ENCODE assay signal across 1 cellular context in the genomic region with DNA sequence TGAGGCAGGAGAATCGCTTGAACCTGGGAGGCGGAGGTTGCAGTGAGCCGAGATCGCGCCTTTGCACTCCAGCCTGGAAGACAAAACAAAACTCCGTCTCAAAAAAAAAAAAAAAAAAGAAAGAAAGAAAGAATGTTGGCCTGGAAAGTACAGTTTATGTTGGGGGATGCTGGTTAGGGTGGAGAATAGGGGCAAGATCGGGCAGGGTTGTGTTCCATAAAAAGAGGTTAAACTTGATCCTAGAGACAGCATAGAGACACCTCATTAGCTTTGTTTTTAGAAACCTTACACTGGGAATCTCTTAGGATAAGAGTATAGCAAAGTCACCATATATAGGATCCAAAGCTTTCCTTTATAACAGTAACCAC.
TF ChIP-seq lines count a peak whose summit lies in the region.

No MANE protein-coding gene starts in this region.

TF ChIP-seq in GM23338, 12 proteins besides CTCF, POLR2A, EP300 and RAD21 (continued from another document):
- TF ChIP-seq, protein P1, sequence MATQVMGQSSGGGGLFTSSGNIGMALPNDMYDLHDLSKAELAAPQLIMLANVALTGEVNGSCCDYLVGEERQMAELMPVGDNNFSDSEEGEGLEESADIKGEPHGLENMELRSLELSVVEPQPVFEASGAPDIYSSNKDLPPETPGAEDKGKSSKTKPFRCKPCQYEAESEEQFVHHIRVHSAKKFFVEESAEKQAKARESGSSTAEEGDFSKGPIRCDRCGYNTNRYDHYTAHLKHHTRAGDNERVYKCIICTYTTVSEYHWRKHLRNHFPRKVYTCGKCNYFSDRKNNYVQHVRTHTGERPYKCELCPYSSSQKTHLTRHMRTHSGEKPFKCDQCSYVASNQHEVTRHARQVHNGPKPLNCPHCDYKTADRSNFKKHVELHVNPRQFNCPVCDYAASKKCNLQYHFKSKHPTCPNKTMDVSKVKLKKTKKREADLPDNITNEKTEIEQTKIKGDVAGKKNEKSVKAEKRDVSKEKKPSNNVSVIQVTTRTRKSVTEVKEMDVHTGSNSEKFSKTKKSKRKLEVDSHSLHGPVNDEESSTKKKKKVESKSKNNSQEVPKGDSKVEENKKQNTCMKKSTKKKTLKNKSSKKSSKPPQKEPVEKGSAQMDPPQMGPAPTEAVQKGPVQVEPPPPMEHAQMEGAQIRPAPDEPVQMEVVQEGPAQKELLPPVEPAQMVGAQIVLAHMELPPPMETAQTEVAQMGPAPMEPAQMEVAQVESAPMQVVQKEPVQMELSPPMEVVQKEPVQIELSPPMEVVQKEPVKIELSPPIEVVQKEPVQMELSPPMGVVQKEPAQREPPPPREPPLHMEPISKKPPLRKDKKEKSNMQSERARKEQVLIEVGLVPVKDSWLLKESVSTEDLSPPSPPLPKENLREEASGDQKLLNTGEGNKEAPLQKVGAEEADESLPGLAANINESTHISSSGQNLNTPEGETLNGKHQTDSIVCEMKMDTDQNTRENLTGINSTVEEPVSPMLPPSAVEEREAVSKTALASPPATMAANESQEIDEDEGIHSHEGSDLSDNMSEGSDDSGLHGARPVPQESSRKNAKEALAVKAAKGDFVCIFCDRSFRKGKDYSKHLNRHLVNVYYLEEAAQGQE (IDR thresholded peaks at IDR 0.05; ENCODE audit: unreplicated experiment) = no peak
- no peak for TF ChIP-seq CREB1 (CRISPR knock-in tag; IDR thresholded peaks at IDR 0.05; ENCODE audit: low read depth)
- no peak for TF ChIP-seq STAT1 (IDR thresholded peaks at IDR 0.05; ENCODE audit: unreplicated experiment)
- TF ChIP-seq, protein P2, sequence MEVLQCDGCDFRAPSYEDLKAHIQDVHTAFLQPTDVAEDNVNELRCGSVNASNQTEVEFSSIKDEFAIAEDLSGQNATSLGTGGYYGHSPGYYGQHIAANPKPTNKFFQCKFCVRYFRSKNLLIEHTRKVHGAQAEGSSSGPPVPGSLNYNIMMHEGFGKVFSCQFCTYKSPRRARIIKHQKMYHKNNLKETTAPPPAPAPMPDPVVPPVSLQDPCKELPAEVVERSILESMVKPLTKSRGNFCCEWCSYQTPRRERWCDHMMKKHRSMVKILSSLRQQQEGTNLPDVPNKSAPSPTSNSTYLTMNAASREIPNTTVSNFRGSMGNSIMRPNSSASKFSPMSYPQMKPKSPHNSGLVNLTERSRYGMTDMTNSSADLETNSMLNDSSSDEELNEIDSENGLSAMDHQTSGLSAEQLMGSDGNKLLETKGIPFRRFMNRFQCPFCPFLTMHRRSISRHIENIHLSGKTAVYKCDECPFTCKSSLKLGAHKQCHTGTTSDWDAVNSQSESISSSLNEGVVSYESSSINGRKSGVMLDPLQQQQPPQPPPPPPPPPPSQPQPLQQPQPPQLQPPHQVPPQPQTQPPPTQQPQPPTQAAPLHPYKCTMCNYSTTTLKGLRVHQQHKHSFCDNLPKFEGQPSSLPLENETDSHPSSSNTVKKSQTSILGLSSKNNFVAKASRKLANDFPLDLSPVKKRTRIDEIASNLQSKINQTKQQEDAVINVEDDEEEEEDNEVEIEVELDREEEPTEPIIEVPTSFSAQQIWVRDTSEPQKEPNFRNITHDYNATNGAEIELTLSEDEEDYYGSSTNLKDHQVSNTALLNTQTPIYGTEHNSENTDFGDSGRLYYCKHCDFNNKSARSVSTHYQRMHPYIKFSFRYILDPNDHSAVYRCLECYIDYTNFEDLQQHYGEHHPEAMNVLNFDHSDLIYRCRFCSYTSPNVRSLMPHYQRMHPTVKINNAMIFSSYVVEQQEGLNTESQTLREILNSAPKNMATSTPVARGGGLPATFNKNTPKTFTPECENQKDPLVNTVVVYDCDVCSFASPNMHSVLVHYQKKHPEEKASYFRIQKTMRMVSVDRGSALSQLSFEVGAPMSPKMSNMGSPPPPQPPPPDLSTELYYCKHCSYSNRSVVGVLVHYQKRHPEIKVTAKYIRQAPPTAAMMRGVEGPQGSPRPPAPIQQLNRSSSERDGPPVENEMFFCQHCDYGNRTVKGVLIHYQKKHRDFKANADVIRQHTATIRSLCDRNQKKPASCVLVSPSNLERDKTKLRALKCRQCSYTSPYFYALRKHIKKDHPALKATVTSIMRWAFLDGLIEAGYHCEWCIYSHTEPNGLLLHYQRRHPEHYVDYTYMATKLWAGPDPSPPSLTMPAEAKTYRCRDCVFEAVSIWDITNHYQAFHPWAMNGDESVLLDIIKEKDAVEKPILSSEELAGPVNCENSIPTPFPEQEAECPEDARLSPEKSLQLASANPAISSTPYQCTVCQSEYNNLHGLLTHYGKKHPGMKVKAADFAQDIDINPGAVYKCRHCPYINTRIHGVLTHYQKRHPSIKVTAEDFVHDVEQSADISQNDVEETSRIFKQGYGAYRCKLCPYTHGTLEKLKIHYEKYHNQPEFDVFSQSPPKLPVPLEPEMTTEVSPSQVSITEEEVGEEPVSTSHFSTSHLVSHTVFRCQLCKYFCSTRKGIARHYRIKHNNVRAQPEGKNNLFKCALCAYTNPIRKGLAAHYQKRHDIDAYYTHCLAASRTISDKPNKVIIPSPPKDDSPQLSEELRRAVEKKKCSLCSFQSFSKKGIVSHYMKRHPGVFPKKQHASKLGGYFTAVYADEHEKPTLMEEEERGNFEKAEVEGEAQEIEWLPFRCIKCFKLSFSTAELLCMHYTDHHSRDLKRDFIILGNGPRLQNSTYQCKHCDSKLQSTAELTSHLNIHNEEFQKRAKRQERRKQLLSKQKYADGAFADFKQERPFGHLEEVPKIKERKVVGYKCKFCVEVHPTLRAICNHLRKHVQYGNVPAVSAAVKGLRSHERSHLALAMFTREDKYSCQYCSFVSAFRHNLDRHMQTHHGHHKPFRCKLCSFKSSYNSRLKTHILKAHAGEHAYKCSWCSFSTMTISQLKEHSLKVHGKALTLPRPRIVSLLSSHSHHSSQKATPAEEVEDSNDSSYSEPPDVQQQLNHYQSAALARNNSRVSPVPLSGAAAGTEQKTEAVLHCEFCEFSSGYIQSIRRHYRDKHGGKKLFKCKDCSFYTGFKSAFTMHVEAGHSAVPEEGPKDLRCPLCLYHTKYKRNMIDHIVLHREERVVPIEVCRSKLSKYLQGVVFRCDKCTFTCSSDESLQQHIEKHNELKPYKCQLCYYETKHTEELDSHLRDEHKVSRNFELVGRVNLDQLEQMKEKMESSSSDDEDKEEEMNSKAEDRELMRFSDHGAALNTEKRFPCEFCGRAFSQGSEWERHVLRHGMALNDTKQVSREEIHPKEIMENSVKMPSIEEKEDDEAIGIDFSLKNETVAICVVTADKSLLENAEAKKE (CRISPR knock-in tag; IDR thresholded peaks at IDR 0.05) = no peak
- TF ChIP-seq, protein P3, sequence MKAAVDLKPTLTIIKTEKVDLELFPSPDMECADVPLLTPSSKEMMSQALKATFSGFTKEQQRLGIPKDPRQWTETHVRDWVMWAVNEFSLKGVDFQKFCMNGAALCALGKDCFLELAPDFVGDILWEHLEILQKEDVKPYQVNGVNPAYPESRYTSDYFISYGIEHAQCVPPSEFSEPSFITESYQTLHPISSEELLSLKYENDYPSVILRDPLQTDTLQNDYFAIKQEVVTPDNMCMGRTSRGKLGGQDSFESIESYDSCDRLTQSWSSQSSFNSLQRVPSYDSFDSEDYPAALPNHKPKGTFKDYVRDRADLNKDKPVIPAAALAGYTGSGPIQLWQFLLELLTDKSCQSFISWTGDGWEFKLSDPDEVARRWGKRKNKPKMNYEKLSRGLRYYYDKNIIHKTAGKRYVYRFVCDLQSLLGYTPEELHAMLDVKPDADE (IDR thresholded peaks at IDR 0.05) = no peak
- TF ChIP-seq NANOG (IDR thresholded peaks at IDR 0.05; ENCODE audit: borderline replicate concordance) = no peak
- no peak for TF ChIP-seq JUNB (IDR thresholded peaks at IDR 0.05; ENCODE audit: unreplicated experiment)
- TF ChIP-seq EZH2phosphoT487 (IDR thresholded peaks at IDR 0.05; ENCODE audit: unreplicated experiment) = no peak
- no peak for TF ChIP-seq ZNF331 (CRISPR knock-in tag; IDR thresholded peaks at IDR 0.05; ENCODE audit: low read depth)
- no peak for TF ChIP-seq EZH2 (IDR thresholded peaks at IDR 0.05; ENCODE audit: low read depth, unreplicated experiment)
